ENCODE assay signal across 9 cellular contexts in genomic region chr15:79090487-79091203, GRCh38. TPM values are rescaled to one million over a fixed set of nuclear protein-coding genes. Genes with fewer than 3 reads are reported as not detected.
DNase-seq lines count a peak whose midpoint lies in the region; ATAC-seq, FAIRE-seq and TF ChIP-seq lines count a peak whose summit lies in the region.
"Had no signal": no experiment of that assay in that cellular context is flagged by ENCODE, and none has a peak within 500 bp of the region (broad histone marks: within the 10 kb centered on the region; RNA-seq: fewer than 3 reads in every experiment).

RASGRF1 (minus strand) TSS chr15:79090780; CDS start chr15:79090498, 282 bp downstream.

- H3K4me3 ChIP-seq in PC-3 (ENCODE audit: low read length) = no peak within 1 kb of the TSS
- H3K4me3 ChIP-seq in small intestine (ENCODE audit: low read depth in 1 of 2, low read length in 2 of 2) = no peak within 1 kb of the TSS
- H3K4me3 ChIP-seq: K562 had no signal

- intact Hi-C loops in PC-3 (cut with micrococcal nuclease) = no loop called here
- intact Hi-C loops in head of caudate nucleus (cut with DNase I) = no loop called here

- H3K9me2 ChIP-seq in PC-3 (replicated peaks; ENCODE audit: low read length) = no peaks in the 10 kb centered on the region

- no peak for FAIRE-seq in small intestine (lab: Jason Lieb, UNC)
- FAIRE-seq: K562 had no signal

- DNase-seq in PC-3 = no peak
- peak in 35 of 42 donors; percentile 5 to 64 (median 35) for DNase-seq in head of caudate nucleus
- peak; percentile 25 for DNase-seq in putamen (ENCODE audit: low spot score)
- no peak for DNase-seq in activated CD4-positive, alpha-beta T cell treated with anti-CD3 and anti-CD28 coated beads, Interleukin-2, amount 50 U/mL, for 4 hours
- no peak for DNase-seq in small intestine
- no peak for DNase-seq in activated CD4-positive, alpha-beta T cell treated with anti-CD3 and anti-CD28 coated beads for 4 hours
- no peak for DNase-seq in MV-4-11 (lab: John Stamatoyannopoulos, UW)

- peak within 1 kb of the TSS; percentile 60 for H3K9ac ChIP-seq in ES-I3 (ENCODE audit: low read depth, low read length)
- H3K9ac ChIP-seq in PC-3 (ENCODE audit: low read length) = no peak within 1 kb of the TSS

- CTCF ChIA-PET in PC-3 (lab: Charles Lee) = no interaction called here

- no peak within 1 kb of the TSS for H3K27ac ChIP-seq in PC-3 (ENCODE audit: low read length)
- no peak within 1 kb of the TSS for H3K27ac ChIP-seq in small intestine (ENCODE audit: low read depth in 1 of 2, low read length in 1 of 2)

- POLR2A ChIA-PET in PC-3 (lab: Charles Lee; ENCODE audit: unreplicated experiment) = no interaction called here

- H3K79me2 ChIP-seq in PC-3 (ENCODE audit: low read length) = no peaks in the 10 kb centered on the region

- no peak within 1 kb of the TSS for H2AFZ ChIP-seq in PC-3 (ENCODE audit: low read length)

- BruUV-seq in PC-3 (replicated peaks; lab: Mats Ljungman, UMichigan) = no TSS peak

- no peak for TF ChIP-seq CTCF in PC-3 (conservative IDR thresholded peaks at IDR 0.05; ENCODE audit: low read depth, low read length)

- H3K9me3 ChIP-seq in ES-I3 (ENCODE audit: control insufficient read depth, insufficient read depth, low read length) (no peaks in the 10 kb centered on the region), PC-3 (ENCODE audit: low read length) (no peaks in the 10 kb centered on the region), small intestine (ENCODE audit: control insufficient read depth, low read depth) (no peaks in the 10 kb centered on the region)

- H3F3A ChIP-seq in PC-3 (ENCODE audit: low read length, unreplicated experiment) = no peaks in the 10 kb centered on the region

- H3K36me3 ChIP-seq in ES-I3 (ENCODE audit: insufficient read depth, low read length) (no peaks in the 10 kb centered on the region), PC-3 (ENCODE audit: low read depth, low read length) (no peaks in the 10 kb centered on the region), small intestine (ENCODE audit: control insufficient read depth in 2 of 2, insufficient read depth in 2 of 2, low read length in 2 of 2) (no peaks in the 10 kb centered on the region)

- H3K27me3 ChIP-seq in PC-3 (ENCODE audit: low read length) = peaks cover 62% of the 10 kb centered on the region
- H3K27me3 ChIP-seq in small intestine (ENCODE audit: control insufficient read depth in 2 of 2, insufficient read depth in 2 of 2, low read length in 2 of 2) = peaks cover 11 to 35% of the 10 kb centered on the region in 2 donors

- ATAC-seq in PC-3 = no peak
- ATAC-seq: K562 had no signal

- H3K4me1 ChIP-seq in ES-I3 (ENCODE audit: insufficient read depth, low read length) = no peaks in the 10 kb centered on the region
- no peaks in the 10 kb centered on the region for H3K4me1 ChIP-seq in PC-3 (ENCODE audit: insufficient read depth, low read length)
- no peaks in the 10 kb centered on the region for H3K4me1 ChIP-seq in small intestine (ENCODE audit: control insufficient read depth in 2 of 2, insufficient read depth in 1 of 2, low read depth in 1 of 2, low read length in 1 of 2)

- peak within 1 kb of the TSS; percentile 41; the same call in 1 of the 2 replicates for H3K4me2 ChIP-seq in PC-3 (ENCODE audit: low read length)

- no peaks in the 10 kb centered on the region for H4K20me1 ChIP-seq in PC-3 (ENCODE audit: low read length)

- 1 to 5% (median 4%) methylated on average over 55 to 61 of the region's 61 CpGs for WGBS in small intestine, 3 donors

RNA-seq across cellular contexts. Expression of gene RASGRF1, which starts in this region (rescaled TPM):
- total RNA-seq in PC-3 (2014; rRNA removed) = not detected in 2 replicates
- under 1 TPM in 1 of 3 donors, not detected in 2; 0.10 TPM for polyA plus RNA-seq in small intestine

Comparison
In these comparisons a context has a peak if more than half of its experiments do, and no peak if none do; other contexts are left out.
1. DNase-seq: peak in head of caudate nucleus (35 of 42) and putamen (single experiment); none in PC-3 (single experiment), activated CD4-positive, alpha-beta T cell treated with anti-CD3 and anti-CD28 coated beads, Interleukin-2, amount 50 U/mL, for 4 hours (0 of 2), small intestine (single experiment), activated CD4-positive, alpha-beta T cell treated with anti-CD3 and anti-CD28 coated beads for 4 hours (0 of 2) and MV-4-11 (single experiment).